16 cellular contexts compared by ENCODE assay signal in genomic region chr17:10162034-10162433, GRCh38. TPM values are rescaled to one million over a fixed set of nuclear protein-coding genes. Genes with fewer than 3 reads are reported as not detected.
DNase-seq lines count a peak whose midpoint lies in the region; ATAC-seq lines count a peak whose summit lies in the region.
"Had no signal": no experiment of that assay in that cellular context is flagged by ENCODE, and none has a peak within 500 bp of the region (broad histone marks: within the 10 kb centered on the region; RNA-seq: fewer than 3 reads in every experiment).

No MANE protein-coding gene starts in this region.

- H4K12ac ChIP-seq in trophoblast cell (ENCODE audit: low read depth, low read length) = no peak overlapping the region

- H3K27me3 ChIP-seq in mesenchymal stem cell (ENCODE audit: control insufficient read depth in 1 of 2, insufficient read depth in 1 of 2, low read length in 2 of 2) (no peaks in the 10 kb centered on the region), trophoblast cell (ENCODE audit: insufficient read depth, low read length) (no peaks in the 10 kb centered on the region)
- H3K27me3 ChIP-seq: ascending aorta, dorsolateral prefrontal cortex had no signal

- H2BK120ac ChIP-seq in mesenchymal stem cell (ENCODE audit: low read depth, low read length) (peak overlapping the region; percentile 19), trophoblast cell (ENCODE audit: insufficient read depth, low read length, poor library complexity) (no peak overlapping the region)

- no peaks in the 10 kb centered on the region for H3K36me3 Mint-ChIP-seq in activated CD4-positive, alpha-beta memory T cell treated with anti-CD3 and anti-CD28 coated beads, Interleukin-2, amount 10 ng/mL, durations not matched to agents 7 days and 5 days (ENCODE audit: low read depth)
- H3K36me3 Mint-ChIP-seq: T-cell had no signal

- H3K4ac ChIP-seq in mesenchymal stem cell (ENCODE audit: low read depth in 1 of 2, low read length in 2 of 2) (no peak overlapping the region), trophoblast cell (ENCODE audit: low read depth, low read length) (no peak overlapping the region)

- H4K91ac ChIP-seq in mesenchymal stem cell (ENCODE audit: low read length) = no peak overlapping the region
- no peak overlapping the region for H4K91ac ChIP-seq in trophoblast cell (ENCODE audit: low read depth, low read length)

- H3K27ac ChIP-seq in mesenchymal stem cell (ENCODE audit: low read length, poor library complexity, severe bottlenecking) = no peak overlapping the region
- H3K27ac ChIP-seq in trophoblast cell (ENCODE audit: low read depth, low read length) = no peak overlapping the region
- H3K27ac ChIP-seq: ascending aorta, parathyroid adenoma had no signal

- POLR2A ChIA-PET in activated CD4-positive, alpha-beta memory T cell treated with anti-CD3 and anti-CD28 coated beads, Interleukin-2, amount 10 ng/mL, durations not matched to agents 7 days and 5 days (lab: Charles Lee) = no interaction called here

- H2BK12ac ChIP-seq in mesenchymal stem cell (ENCODE audit: low read length in 2 of 2) = no peak overlapping the region
- no peak overlapping the region for H2BK12ac ChIP-seq in trophoblast cell (ENCODE audit: low read length)

- peaks cover 1% of the 10 kb centered on the region for H3K4me1 ChIP-seq in mesenchymal stem cell (ENCODE audit: control insufficient read depth, insufficient read depth, low read depth, low read length)
- peaks cover 10 to 14% of the 10 kb centered on the region in 2 experiments for H3K4me1 ChIP-seq in trophoblast cell (ENCODE audit: control insufficient read depth in 1 of 2, insufficient read depth in 2 of 2, low read length in 2 of 2)
- H3K4me1 ChIP-seq: ascending aorta, parathyroid adenoma had no signal

- WGBS in mesenchymal stem cell = 90% methylated on average over 4 of the region's 7 CpGs
- no CpG with 5 or more reads among the region's 7 CpGs for WGBS in trophoblast cell (ENCODE audit: extremely low coverage, insufficient coverage, insufficient read length)

- H2AFZ ChIP-seq in mesenchymal stem cell (ENCODE audit: low read depth, low read length) = no peak overlapping the region
- no peak overlapping the region for H2AFZ ChIP-seq in trophoblast cell (ENCODE audit: insufficient read depth, low read length, poor library complexity)
- H2AFZ ChIP-seq: parathyroid adenoma had no signal

- H3K9ac ChIP-seq in mesenchymal stem cell (ENCODE audit: low read length) (peak overlapping the region; percentile 70), trophoblast cell (ENCODE audit: low read length) (no peak overlapping the region)
- H3K9ac ChIP-seq: parathyroid adenoma had no signal

- H2BK5ac ChIP-seq in mesenchymal stem cell (ENCODE audit: low read depth, low read length, poor library complexity, severe bottlenecking) = no peak overlapping the region
- no peak overlapping the region for H2BK5ac ChIP-seq in trophoblast cell (ENCODE audit: low read depth, low read length, poor library complexity)

- H3K4me3 ChIP-seq in mesenchymal stem cell (ENCODE audit: insufficient read depth in 1 of 2, low read depth in 1 of 2, low read length in 2 of 2) = no peak overlapping the region
- no peak overlapping the region for H3K4me3 ChIP-seq in trophoblast cell (ENCODE audit: low read depth, low read length)
- H3K4me3 ChIP-seq: ascending aorta had no signal

- H3K79me1 ChIP-seq in mesenchymal stem cell (replicated peaks; ENCODE audit: low read length, poor library complexity, severe bottlenecking) = peaks cover 7% of the 10 kb centered on the region
- H3K79me1 ChIP-seq in trophoblast cell (ENCODE audit: low read length) = peaks cover 1% of the 10 kb centered on the region

- no peak overlapping the region for H3K14ac ChIP-seq in mesenchymal stem cell (ENCODE audit: low read length in 2 of 2)
- H3K14ac ChIP-seq in trophoblast cell (ENCODE audit: low read length) = no peak overlapping the region

- no peak overlapping the region for H4K8ac ChIP-seq in mesenchymal stem cell (ENCODE audit: low read length)
- H4K8ac ChIP-seq in trophoblast cell (ENCODE audit: low read depth, low read length) = no peak overlapping the region

- no peaks in the 10 kb centered on the region for H3K27me3 Mint-ChIP-seq in activated CD4-positive, alpha-beta memory T cell treated with anti-CD3 and anti-CD28 coated beads, Interleukin-2, amount 10 ng/mL, durations not matched to agents 7 days and 5 days
- H3K27me3 Mint-ChIP-seq: activated CD4-positive, alpha-beta T cell treated with anti-CD3 and anti-CD28 coated beads for 36 hours had no signal

- H2BK15ac ChIP-seq in mesenchymal stem cell (ENCODE audit: low read depth, poor library complexity, severe bottlenecking) = no peak overlapping the region

- H3K9me3 ChIP-seq in mesenchymal stem cell (ENCODE audit: control insufficient read depth, low read length) = no peaks in the 10 kb centered on the region
- H3K9me3 ChIP-seq in trophoblast cell (ENCODE audit: insufficient read depth, low read depth, low read length) = no peaks in the 10 kb centered on the region
- H3K9me3 ChIP-seq: ascending aorta had no signal

- H3K18ac ChIP-seq in mesenchymal stem cell (ENCODE audit: low read depth in 1 of 2, low read length in 2 of 2) = peak overlapping the region; percentile 14 to 57
- H3K18ac ChIP-seq in trophoblast cell (ENCODE audit: low read length) = no peak overlapping the region

- no peak overlapping the region for H3K23ac ChIP-seq in mesenchymal stem cell (ENCODE audit: low read length in 2 of 2)
- H3K23ac ChIP-seq in trophoblast cell (ENCODE audit: low read length) = no peak overlapping the region

- no peaks in the 10 kb centered on the region for H3K79me2 ChIP-seq in trophoblast cell (ENCODE audit: control insufficient read depth, insufficient read depth, low read length, poor library complexity)
- H3K79me2 ChIP-seq: parathyroid adenoma had no signal

- H3K27ac Mint-ChIP-seq in activated CD4-positive, alpha-beta memory T cell treated with anti-CD3 and anti-CD28 coated beads, Interleukin-2, amount 10 ng/mL, durations not matched to agents 7 days and 5 days = no peak overlapping the region
- H3K27ac Mint-ChIP-seq: activated CD4-positive, alpha-beta T cell treated with anti-CD3 and anti-CD28 coated beads for 36 hours; T-cell had no signal

- H3K36me3 ChIP-seq in mesenchymal stem cell (ENCODE audit: control insufficient read depth in 1 of 2, insufficient read depth in 2 of 2, low read depth in 1 of 2, low read length in 2 of 2) (no peaks in the 10 kb centered on the region), trophoblast cell (ENCODE audit: control insufficient read depth in 1 of 2, insufficient read depth in 2 of 2, low read length in 2 of 2) (peaks cover 0 to 2% of the 10 kb centered on the region in 2 experiments)
- H3K36me3 ChIP-seq: ascending aorta had no signal

- CTCF ChIA-PET in activated CD4-positive, alpha-beta memory T cell treated with anti-CD3 and anti-CD28 coated beads, Interleukin-2, amount 10 ng/mL, durations not matched to agents 7 days and 5 days (lab: Charles Lee) = no interaction called here

- peak; percentile 60 for ATAC-seq in GM21423 (IDR thresholded peaks at IDR 0.05; ENCODE audit: unreplicated experiment)
- ATAC-seq: activated CD4-positive, alpha-beta T cell treated with anti-CD3 and anti-CD28 coated beads for 36 hours; Panc1; T-cell had no signal

- no peaks in the 10 kb centered on the region for H3K9me3 Mint-ChIP-seq in activated CD4-positive, alpha-beta memory T cell treated with anti-CD3 and anti-CD28 coated beads, Interleukin-2, amount 10 ng/mL, durations not matched to agents 7 days and 5 days
- H3K9me3 Mint-ChIP-seq: T-cell had no signal

- H3K4me3 Mint-ChIP-seq in activated CD4-positive, alpha-beta memory T cell treated with anti-CD3 and anti-CD28 coated beads, Interleukin-2, amount 10 ng/mL, durations not matched to agents 7 days and 5 days = no peak overlapping the region
- H3K4me3 Mint-ChIP-seq: activated CD4-positive, alpha-beta T cell treated with anti-CD3 and anti-CD28 coated beads for 36 hours; T-cell had no signal

- H2AK5ac ChIP-seq in mesenchymal stem cell (ENCODE audit: low read length, severe bottlenecking) (no peak overlapping the region), trophoblast cell (ENCODE audit: low read length) (no peak overlapping the region)

- H3K4me1 Mint-ChIP-seq in activated CD4-positive, alpha-beta memory T cell treated with anti-CD3 and anti-CD28 coated beads, Interleukin-2, amount 10 ng/mL, durations not matched to agents 7 days and 5 days = peaks cover 4% of the 10 kb centered on the region
- H3K4me1 Mint-ChIP-seq: activated CD4-positive, alpha-beta T cell treated with anti-CD3 and anti-CD28 coated beads for 36 hours had no signal

- DNase-seq in Daoy (ENCODE audit: low read depth) = peak; percentile 44
- peak; percentile 7 to 27 for DNase-seq in Kasumi-1 (lab: John Stamatoyannopoulos, UW)
- peak; percentile 47 for DNase-seq in mesenchymal stem cell
- no peak for DNase-seq in trophoblast cell
- no peak for DNase-seq in stimulated activated CD4-positive, alpha-beta T cell treated with anti-CD3 and anti-CD28 coated beads, Interleukin-2, amount 100 ng/mL, for 48 hours
- no peak for DNase-seq in activated CD4-positive, alpha-beta memory T cell treated with anti-CD3 and anti-CD28 coated beads, Interleukin-2, amount 10 ng/mL, durations not matched to agents 7 days and 5 days
- DNase-seq in NCI-H1105 treated with DMSO at 0.1 percent for 48 hours (lab: John Stamatoyannopoulos, UW) = no peak
- DNase-seq: activated CD4-positive, alpha-beta T cell treated with anti-CD3 and anti-CD28 coated beads for 36 hours; NCI-H1694; NCI-H524 treated with DMSO at 0.1 percent for 48 hours; T-cell had no signal

- H3K4me2 ChIP-seq in mesenchymal stem cell (ENCODE audit: low read length, poor library complexity, severe bottlenecking) (no peak overlapping the region), trophoblast cell (ENCODE audit: low read length) (no peak overlapping the region)

RNA-seq across cellular contexts. Expression of gene GAS7, which starts 36.4 kb away (rescaled TPM):
- total RNA-seq in Daoy (2014; rRNA removed; shearing (Covaris generic)) = 1.1 and 2.5 TPM in 2 replicates
- 20.4 TPM for polyA plus RNA-seq in mesenchymal stem cell (2013, experiment 1 of 2)
- 21.6 TPM for polyA plus RNA-seq in mesenchymal stem cell (2013, experiment 2 of 2)
- 18.4 and 20.0 TPM in 2 replicates for polyA plus RNA-seq in trophoblast cell (2013)
- under 1 TPM; 0.23 to 0.35 TPM for total RNA-seq in activated CD4-positive, alpha-beta memory T cell treated with anti-CD3 and anti-CD28 coated beads, Interleukin-2, amount 10 ng/mL, durations not matched to agents 7 days and 5 days

Comparison
In these comparisons a context has a peak if more than half of its experiments do, and no peak if none do; other contexts are left out.
1. DNase-seq: peak in Daoy (single experiment), Kasumi-1 (2 of 2) and mesenchymal stem cell (single experiment); none in trophoblast cell (0 of 2), stimulated activated CD4-positive, alpha-beta T cell treated with anti-CD3 and anti-CD28 coated beads, Interleukin-2, amount 100 ng/mL, for 48 hours (0 of 2), activated CD4-positive, alpha-beta memory T cell treated with anti-CD3 and anti-CD28 coated beads, Interleukin-2, amount 10 ng/mL, durations not matched to agents 7 days and 5 days (single experiment) and NCI-H1105 treated with DMSO at 0.1 percent for 48 hours (single experiment).